Comparison of ENCODE assay signal across 26 cellular contexts in genomic region chr9:117134826-117135411, GRCh38.
"Had no signal": no experiment of that assay in that cellular context is flagged by ENCODE, and none has a peak within 500 bp of the region (broad histone marks: within the 10 kb centered on the region; RNA-seq: fewer than 3 reads in every experiment).

No MANE protein-coding gene starts in this region.

- ATAC-seq: esophagus mucosa; heart right ventricle; left lobe of liver; mucosa of descending colon; naive thymus-derived CD4-positive, alpha-beta T cell; sciatic nerve; stimulated activated memory B cell treated with anti-CD40 and anti-IgM and Interleukin-4, amounts not matched to agents 10 μg/mL and 1 μg/mL and 100 μg/mL, for 72 hours; upper lobe of right lung had no signal

- H3K27ac ChIP-seq: epithelial cell of prostate, heart right ventricle, neural progenitor cell, parathyroid adenoma, right atrium auricular region, thoracic aorta, tibial nerve, upper lobe of right lung, uterus had no signal

- H3K36me3 ChIP-seq: heart right ventricle, neural progenitor cell, right atrium auricular region, thoracic aorta, tibial nerve, upper lobe of right lung, uterus had no signal

- H3K79me2 ChIP-seq: parathyroid adenoma had no signal

- H2AFZ ChIP-seq: neural progenitor cell, parathyroid adenoma had no signal

- H3K4me1 ChIP-seq: heart right ventricle, neural progenitor cell, parathyroid adenoma, right atrium auricular region, tibial nerve, upper lobe of right lung, uterus had no signal

- H3K4me3 ChIP-seq: dorsolateral prefrontal cortex, heart right ventricle, lung, mucosa of descending colon, neural progenitor cell, right atrium auricular region, thoracic aorta, tibial nerve, upper lobe of right lung, uterus had no signal

- H3K27me3 ChIP-seq: dorsolateral prefrontal cortex, neural progenitor cell, right atrium auricular region, tibial nerve, upper lobe of right lung, uterus had no signal

- H3K9me3 ChIP-seq: heart right ventricle, mucosa of descending colon, right atrium auricular region, thoracic aorta, tibial nerve, upper lobe of right lung, uterus had no signal

- H3K9ac ChIP-seq: neural progenitor cell, parathyroid adenoma had no signal

- H3K4me2 ChIP-seq: neural progenitor cell had no signal

- DNase-seq: dorsolateral prefrontal cortex; effector CD4-positive, alpha-beta T cell; foreskin melanocyte; glutamatergic neuron; heart right ventricle; hippocampal formation; immature natural killer cell; islet precursor cell; kidney glomerular epithelial cell; mesenchymal stem cell; mucosa of descending colon; naive thymus-derived CD4-positive, alpha-beta T cell; stimulated activated CD4-positive, alpha-beta T cell treated with anti-CD3 and anti-CD28 coated beads, Interleukin-4, amount 100 ng/mL, for 4 hours; upper lobe of right lung; uterus had no signal
